Comparison of ENCODE assay signal across 16 cellular contexts in the genomic region with DNA sequence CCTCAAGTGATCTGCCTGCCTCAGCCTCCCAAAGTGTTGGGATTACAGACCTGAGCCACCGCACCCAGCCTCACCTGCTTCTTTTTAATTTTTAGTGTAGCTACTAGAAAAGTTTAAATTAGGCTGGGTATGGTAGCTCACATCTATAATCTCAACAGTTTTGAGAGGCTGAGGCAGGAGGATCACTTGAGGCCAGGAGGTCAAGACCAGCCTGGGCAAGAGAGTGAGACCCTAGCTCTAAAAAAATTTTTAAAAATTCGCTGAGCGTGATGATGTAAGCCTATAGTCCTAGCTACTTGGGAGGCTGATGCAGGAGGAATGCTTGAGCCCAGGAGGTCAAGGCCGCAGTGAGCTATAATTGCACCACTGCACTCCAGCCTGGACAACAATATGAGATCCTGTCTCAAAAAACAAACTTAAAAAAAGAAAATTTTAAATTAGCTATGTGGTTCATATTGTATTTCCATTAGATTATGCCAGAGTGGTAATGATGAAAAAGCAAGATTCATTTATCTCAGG.
"Had no signal": no experiment of that assay in that cellular context is flagged by ENCODE, and none has a peak within 500 bp of the region (broad histone marks: within the 10 kb centered on the region; RNA-seq: fewer than 3 reads in every experiment).

No MANE protein-coding gene starts in this region.

- H3K9me3 ChIP-seq: gastroesophageal sphincter, left lung, lower lobe of right lung, ovary had no signal

- H3K27me3 ChIP-seq: dorsolateral prefrontal cortex, gastroesophageal sphincter, left lung, ovary had no signal

- FAIRE-seq: keratinocyte, urothelium cell line had no signal

- DNase-seq: cortex of kidney; dorsolateral prefrontal cortex; effector CD8-positive, alpha-beta T cell; glutamatergic neuron; immature natural killer cell; left lung; lower lobe of right lung; natural killer cell; right cardiac atrium; stimulated activated CD4-positive, alpha-beta T cell treated with anti-CD3 and anti-CD28 coated beads, Interleukin-2, amount 100 ng/mL, for 48 hours; stimulated activated naive CD4-positive, alpha-beta T cell treated with Interleukin-2 at 50 U/mL for 16 hours had no signal

- H3K27ac ChIP-seq: gastroesophageal sphincter, left lung, lower lobe of right lung, ovary had no signal

- H3K4me2 ChIP-seq: smooth muscle cell had no signal

- H3K4me3 ChIP-seq: dorsolateral prefrontal cortex, gastroesophageal sphincter, left lung, lower lobe of right lung, ovary, smooth muscle cell had no signal

- ATAC-seq: gastroesophageal sphincter, left lung, lower lobe of right lung, natural killer cell had no signal

- H3K36me3 ChIP-seq: ovary had no signal
